8 cellular contexts compared by ENCODE assay signal in the genomic region with DNA sequence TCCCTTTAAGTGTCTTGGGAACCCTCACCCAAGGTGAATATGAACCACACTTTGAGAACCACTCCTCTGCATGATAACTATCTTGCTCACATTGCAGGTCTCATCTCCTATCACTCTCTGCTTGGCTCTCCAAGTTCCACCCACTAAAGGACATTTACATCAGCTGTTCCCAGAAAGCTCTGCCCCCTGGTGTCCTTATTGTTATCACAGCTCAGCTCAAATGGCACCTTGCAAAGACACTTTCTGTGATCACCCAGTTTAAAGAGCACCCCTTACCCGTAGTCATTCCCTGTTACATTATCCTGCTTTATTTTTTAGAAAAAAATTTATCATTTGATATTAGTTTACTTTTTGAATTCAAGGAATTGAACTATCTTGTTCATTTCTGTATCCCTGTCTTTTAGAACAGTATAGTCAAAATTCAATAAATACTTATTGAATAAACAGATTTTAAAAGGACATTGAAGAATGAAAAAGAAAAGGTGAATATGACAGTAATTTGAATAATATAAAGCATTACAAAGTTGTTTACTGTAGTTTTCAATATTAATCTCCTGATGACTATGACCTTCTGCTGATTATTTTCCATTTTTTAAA. TPM values are rescaled to one million over a fixed set of nuclear protein-coding genes. Genes with fewer than 3 reads are reported as not detected.
DNase-seq lines count a peak whose midpoint lies in the region; ATAC-seq, FAIRE-seq and TF ChIP-seq lines count a peak whose summit lies in the region.

No MANE protein-coding gene starts in this region.

- no peaks in the 10 kb centered on the region for H3K79me2 ChIP-seq in SK-N-SH (ENCODE audit: insufficient read depth)

- H3K4me3 ChIP-seq in AG04449 (ENCODE audit: low read depth, low read length) (no peak overlapping the region), SK-N-SH (ENCODE audit: low read depth in 2 of 2, low read length in 1 of 2) (no peak overlapping the region; a peak in 1 of 4 replicates), astrocyte of the cerebellum (ENCODE audit: low read depth, low read length) (no peak overlapping the region)

- ATAC-seq in HG03354 (IDR thresholded peaks at IDR 0.05; ENCODE audit: poor library complexity, severe bottlenecking, unreplicated experiment): peak; percentile 82

- no peaks in the 10 kb centered on the region for H3F3A ChIP-seq in SK-N-SH (replicated peaks; ENCODE audit: insufficient read depth)

- H3K9me3 ChIP-seq in SK-N-SH: no peaks in the 10 kb centered on the region

- no peaks in the 10 kb centered on the region for H3K9me2 ChIP-seq in SK-N-SH

- 0% methylated on average over 1 of the region's 1 CpG for WGBS in SK-N-SH (ENCODE audit: low lambda C conversion rate)

- H2AFZ ChIP-seq in SK-N-SH (ENCODE audit: low read depth): no peak overlapping the region

- no peak overlapping the region for H3K27ac ChIP-seq in SK-N-SH (ENCODE audit: low read depth in 2 of 2, low read length in 1 of 2)

- TF ChIP-seq CTCF in AG04449 (IDR thresholded peaks at IDR 0.05; ENCODE audit: insufficient read depth, low read length, missing control alignments): peak; percentile 64
- TF ChIP-seq CTCF in SK-N-SH (IDR thresholded peaks at IDR 0.05): peak; percentile 56
- TF ChIP-seq CTCF in astrocyte of the cerebellum (IDR thresholded peaks at IDR 0.05; ENCODE audit: low read depth, low read length, missing control alignments): peak; percentile 52

- no peak for TF ChIP-seq EP300 in SK-N-SH (IDR thresholded peaks at IDR 0.05; ENCODE audit: borderline replicate concordance in 1 of 2, low read depth in 1 of 2, low read length in 1 of 2)

- in situ Hi-C loops in astrocyte of the cerebellum (cut with HindIII; ENCODE audit: low sequenced_read_pairs): no loop called here

- H3K36me3 ChIP-seq in SK-N-SH (replicated peaks in 1 of 2; ENCODE audit: control insufficient read depth in 1 of 2, insufficient read depth in 2 of 2, low read length in 1 of 2): no peaks in the 10 kb centered on the region

- H3K27me3 ChIP-seq in SK-N-SH (ENCODE audit: insufficient read depth): no peaks in the 10 kb centered on the region

- no peaks in the 10 kb centered on the region for H4K20me1 ChIP-seq in SK-N-SH (ENCODE audit: insufficient read depth)

- POLR2A ChIA-PET in AG04449 (lab: Yijun Ruan, JAX) (no interaction called here), SK-N-SH (lab: Yijun Ruan, JAX) (no interaction called here)

- peak; percentile 55 for TF ChIP-seq RAD21 in SK-N-SH (IDR thresholded peaks at IDR 0.05; ENCODE audit: low read length)

- no peak overlapping the region for H3K4me2 ChIP-seq in SK-N-SH

- DNase-seq in AG04449 (ENCODE audit: low read depth, low spot score): no peak
- DNase-seq in GM18507 (ENCODE audit: extremely low spot score, insufficient read length, low read depth): no peak
- peak; percentile 44 for DNase-seq in SK-N-SH
- DNase-seq in astrocyte of the cerebellum (ENCODE audit: low read depth): peak; percentile 4
- peak; percentile 37 for DNase-seq in inferior parietal cortex (ENCODE audit: extremely low spot score)
- DNase-seq in stimulated activated CD4-positive, alpha-beta T cell treated with anti-CD3 and anti-CD28 coated beads, TNF-alpha, amount 100 ng/mL, for 4 hours (ENCODE audit: low read depth in 3 of 3): peak in 2 of 3 experiments; percentile 10 to 21
- DNase-seq in NCI-H1436 treated with DMSO at 0.1 percent for 48 hours (lab: John Stamatoyannopoulos, UW): no peak

- CTCF ChIA-PET in AG04449 (lab: Yijun Ruan, JAX) (interaction anchor here (1.1 to 1.8 kb wide), 4 partner anchors 87 to 478 kb away, joined by 3 to 25 read pairs (median 6); a partner anchor contains a TSS), SK-N-SH (lab: Yijun Ruan, JAX) (interaction anchor here (0.7 to 2.1 kb wide), 6 partner anchors 23 to 480 kb away, joined by 3 to 9 read pairs (median 4); no protein-coding TSS in a partner anchor)

- FAIRE-seq in GM18507 (lab: Jason Lieb, UNC): peak; percentile 73

- H3K4me1 ChIP-seq in SK-N-SH (ENCODE audit: control insufficient read depth in 1 of 2, insufficient read depth in 2 of 2, low read depth in 1 of 2, low read length in 1 of 2): no peaks in the 10 kb centered on the region

- no peak overlapping the region for H3K9ac ChIP-seq in SK-N-SH

TF ChIP-seq in SK-N-SH, 30 proteins besides CTCF, POLR2A, EP300 and RAD21:
- peak; percentile 49; the same call in 1 of the 2 replicates for TF ChIP-seq SMC3 (IDR thresholded peaks at IDR 0.05; ENCODE audit: low read depth, low read length)
- no peak for TF ChIP-seq EZH2phosphoT487 (IDR thresholded peaks at IDR 0.05; ENCODE audit: borderline replicate concordance, low read depth)
- TF ChIP-seq POLR2AphosphoS5 (IDR thresholded peaks at IDR 0.05; ENCODE audit: low read depth, low read length): no peak
- TF ChIP-seq TAF1 (IDR thresholded peaks at IDR 0.05; ENCODE audit: borderline replicate concordance, low read depth, low read length): no peak
- TF ChIP-seq, protein P1, sequence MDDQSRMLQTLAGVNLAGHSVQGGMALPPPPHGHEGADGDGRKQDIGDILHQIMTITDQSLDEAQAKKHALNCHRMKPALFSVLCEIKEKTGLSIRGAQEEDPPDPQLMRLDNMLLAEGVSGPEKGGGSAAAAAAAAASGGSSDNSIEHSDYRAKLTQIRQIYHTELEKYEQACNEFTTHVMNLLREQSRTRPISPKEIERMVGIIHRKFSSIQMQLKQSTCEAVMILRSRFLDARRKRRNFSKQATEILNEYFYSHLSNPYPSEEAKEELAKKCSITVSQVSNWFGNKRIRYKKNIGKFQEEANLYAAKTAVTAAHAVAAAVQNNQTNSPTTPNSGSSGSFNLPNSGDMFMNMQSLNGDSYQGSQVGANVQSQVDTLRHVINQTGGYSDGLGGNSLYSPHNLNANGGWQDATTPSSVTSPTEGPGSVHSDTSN (IDR thresholded peaks at IDR 0.05): no peak
- no peak for TF ChIP-seq GABPA (IDR thresholded peaks at IDR 0.05; ENCODE audit: low read depth)
- no peak for TF ChIP-seq YY1 (IDR thresholded peaks at IDR 0.05; ENCODE audit: low read depth)
- no peak for TF ChIP-seq RFX5 (IDR thresholded peaks at IDR 0.05; ENCODE audit: low read length)
- no peak for TF ChIP-seq TEAD4 (IDR thresholded peaks at IDR 0.05; ENCODE audit: borderline replicate concordance, insufficient read depth)
TF ChIP-seq in SK-N-SH: peak in this region for 1.

RNA-seq across cellular contexts. Expression of a gene that starts 20.5 kb away (rescaled TPM):
- polyA plus RNA-seq in SK-N-SH (2012; rRNA removed): not detected in 2 replicates
- not detected in 2 replicates for polyA plus RNA-seq in SK-N-SH (2012; cell fraction: cytosol; rRNA removed)
- polyA plus RNA-seq in SK-N-SH (2012; cell fraction: nucleus; rRNA removed): not detected in 2 replicates

Comparison
In these comparisons a context has a peak if more than half of its experiments do, and no peak if none do; other contexts are left out.
1. DNase-seq: peak in SK-N-SH (single experiment), astrocyte of the cerebellum (single experiment), inferior parietal cortex (single experiment) and stimulated activated CD4-positive, alpha-beta T cell treated with anti-CD3 and anti-CD28 coated beads, TNF-alpha, amount 100 ng/mL, for 4 hours (2 of 3); none in AG04449 (single experiment), GM18507 (single experiment) and NCI-H1436 treated with DMSO at 0.1 percent for 48 hours (single experiment).
2. Peak in every context shown above with its lines, with median percentiles within 50 percentile points of each other: CTCF ChIP-seq.